ENCODE assay signal across 1 cellular context in genomic region chr17:46815474-46816353, GRCh38.
TF ChIP-seq lines count a peak whose summit lies in the region.

No MANE protein-coding gene starts in this region.

TF ChIP-seq in GM23338, 12 proteins besides CTCF, POLR2A, EP300 and RAD21 (continued from another document):
- TF ChIP-seq REST (IDR thresholded peaks at IDR 0.05; ENCODE audit: unreplicated experiment) = no peak
- no peak for TF ChIP-seq POLR2AphosphoS5 (IDR thresholded peaks at IDR 0.05; ENCODE audit: low read depth)
- TF ChIP-seq CREB1 (CRISPR knock-in tag; IDR thresholded peaks at IDR 0.05; ENCODE audit: low read depth) = no peak
